In genomic region chr10:61142987-61143386, GRCh38 we compare ENCODE assay signal across 14 cellular contexts.
DNase-seq lines count a peak whose midpoint lies in the region; ATAC-seq and TF ChIP-seq lines count a peak whose summit lies in the region.
"Had no signal": no experiment of that assay in that cellular context is flagged by ENCODE, and none has a peak within 500 bp of the region (broad histone marks: within the 10 kb centered on the region; RNA-seq: fewer than 3 reads in every experiment).

No MANE protein-coding gene starts in this region.

- RAD21 ChIA-PET in HCT116 (lab: Charles Lee; ENCODE audit: low non-redundant PET in 1 of 2, low total read pairs in 2 of 2, uncharacterized antibody in 2 of 2, unreplicated experiment in 2 of 2), result no interaction called here

- no peaks in the 10 kb centered on the region for H3K36me3 ChIP-seq in DND-41 (ENCODE audit: insufficient read depth, low read length)
- H3K36me3 ChIP-seq in HCT116 (ENCODE audit: control insufficient read depth in 1 of 2, insufficient read depth in 2 of 2, low read length in 2 of 2), result no peaks in the 10 kb centered on the region
- H3K36me3 ChIP-seq in GM23338 (ENCODE audit: insufficient read depth), result no peaks in the 10 kb centered on the region

- H3K9me3 ChIP-seq in DND-41 (ENCODE audit: insufficient read depth, low read length, severe bottlenecking) (no peaks in the 10 kb centered on the region), HCT116 (ENCODE audit: control insufficient read depth in 1 of 2, insufficient read depth in 1 of 2, low read depth in 1 of 2, low read length in 2 of 2) (no peaks in the 10 kb centered on the region)

- H3K9ac ChIP-seq in DND-41 (ENCODE audit: low read depth, low read length) (no peak overlapping the region), HCT116 (ENCODE audit: low read length) (no peak overlapping the region)

- no peak overlapping the region for H3K4me2 ChIP-seq in DND-41 (ENCODE audit: insufficient read depth, low read length)
- no peak overlapping the region for H3K4me2 ChIP-seq in HCT116 (ENCODE audit: low read length)
- H3K4me2 ChIP-seq in GM23338, result no peak overlapping the region

- TF ChIP-seq CTCF in DND-41 (IDR thresholded peaks at IDR 0.05; ENCODE audit: borderline replicate concordance, extremely low read depth, low read length, poor library complexity, severe bottlenecking) (peak; percentile 30), HCT116 (IDR thresholded peaks at IDR 0.05 in 2 of 3, conservative IDR thresholded peaks at IDR 0.05 in 1 of 3; ENCODE audit: borderline replicate concordance in 1 of 3, insufficient read depth in 1 of 3, low read depth in 2 of 3, low read length in 2 of 3) (peak; percentile 21 to 58 (median 34); a peak in 3 of 6 replicates), neural crest cell (conservative IDR thresholded peaks at IDR 0.05) (peak; percentile 25), GM23338 (conservative IDR thresholded peaks at IDR 0.05; ENCODE audit: low read depth in 2 of 2) (no peak)

- POLR2A ChIA-PET in HCT116 (lab: Charles Lee), result no interaction called here

- intact Hi-C loops in HCT116 (cut with micrococcal nuclease), result loop anchor here (5.0 to 10.0 kb wide), 4 partner anchors 139 to 692 kb away; no protein-coding TSS in a partner anchor

- no peaks in the 10 kb centered on the region for H3F3A ChIP-seq in GM23338 (replicated peaks; ENCODE audit: low read depth)

- H4K20me1 ChIP-seq in DND-41 (ENCODE audit: insufficient read depth, low read length), result no peaks in the 10 kb centered on the region
- H4K20me1 ChIP-seq in HCT116 (ENCODE audit: insufficient read depth), result no peaks in the 10 kb centered on the region
- no peaks in the 10 kb centered on the region for H4K20me1 ChIP-seq in GM23338 (replicated peaks; ENCODE audit: insufficient read depth)

- no peak for ATAC-seq in DND-41 (ENCODE audit: insufficient read depth, low read depth)
- ATAC-seq in HCT116, result peak; percentile 53; the same call in 1 of the 2 replicates
- ATAC-seq in GM23338, result no peak
- ATAC-seq in HG02678 (IDR thresholded peaks at IDR 0.05; ENCODE audit: unreplicated experiment), result no peak

- TF ChIP-seq POLR2A in HCT116 (IDR thresholded peaks at IDR 0.05; ENCODE audit: borderline replicate concordance, extremely low read depth, insufficient read depth, insufficient read length), result no peak

- H3K79me2 ChIP-seq in DND-41 (ENCODE audit: insufficient read depth, low read length), result no peaks in the 10 kb centered on the region
- H3K79me2 ChIP-seq in HCT116 (ENCODE audit: insufficient read depth, low read length), result no peaks in the 10 kb centered on the region
- no peaks in the 10 kb centered on the region for H3K79me2 ChIP-seq in GM23338 (replicated peaks; ENCODE audit: insufficient read depth)

- H3K36me3 Mint-ChIP-seq in neural crest cell (ENCODE audit: low read depth) (no peaks in the 10 kb centered on the region), GM23338 (ENCODE audit: low read depth) (peaks cover 4% of the 10 kb centered on the region; the same call in 2 of the 3 replicates)
- H3K36me3 Mint-ChIP-seq: IgD-negative memory B cell had no signal

- H3K27me3 ChIP-seq in DND-41 (ENCODE audit: insufficient read depth, low read length, poor library complexity) (no peaks in the 10 kb centered on the region), HCT116 (ENCODE audit: insufficient read depth, low read length) (no peaks in the 10 kb centered on the region), GM23338 (ENCODE audit: insufficient read depth) (no peaks in the 10 kb centered on the region)

- peak; percentile 32; the same call in 1 of the 2 replicates for TF ChIP-seq RAD21 in HCT116 (IDR thresholded peaks at IDR 0.05; ENCODE audit: low read depth)

- H3K4me3 ChIP-seq in DND-41 (ENCODE audit: low read depth in 1 of 2, low read length in 2 of 2) (no peak overlapping the region), HCT116 (replicated peaks in 1 of 2; ENCODE audit: low read depth in 1 of 2, low read length in 2 of 2) (no peak overlapping the region), GM23338 (no peak overlapping the region)

- H3K9me3 Mint-ChIP-seq in neural crest cell, result peaks cover 2% of the 10 kb centered on the region
- H3K9me3 Mint-ChIP-seq in GM23338, result peaks cover 9% of the 10 kb centered on the region; the same call in 2 of the 3 replicates
- H3K9me3 Mint-ChIP-seq: T-helper 2 cell treated with Interferon-gamma antibody and Interleukin-4, amounts not matched to agents 5 μg/mL and 100 μg/mL, for 36 hours had no signal

- H3K27me3 Mint-ChIP-seq in neural crest cell (ENCODE audit: low read depth) (peaks cover 3% of the 10 kb centered on the region), GM23338 (ENCODE audit: insufficient read depth, low read depth, poor library complexity) (no peaks in the 10 kb centered on the region)

- H3K27ac Mint-ChIP-seq in neural crest cell (ENCODE audit: unreplicated experiment) (no peak overlapping the region), GM23338 (no peak overlapping the region)
- H3K27ac Mint-ChIP-seq: IgD-negative memory B cell; T-helper 2 cell treated with Interferon-gamma antibody and Interleukin-4, amounts not matched to agents 5 μg/mL and 100 μg/mL, for 36 hours had no signal

- no peak overlapping the region for H2AFZ ChIP-seq in DND-41 (ENCODE audit: low read depth, low read length)
- no peak overlapping the region for H2AFZ ChIP-seq in HCT116 (ENCODE audit: low read depth, low read length, poor library complexity, severe bottlenecking)
- no peak overlapping the region for H2AFZ ChIP-seq in GM23338

- H3K4me1 ChIP-seq in DND-41 (ENCODE audit: insufficient read depth, low read length) (peaks cover 3% of the 10 kb centered on the region; the same call in 1 of the 2 replicates), HCT116 (ENCODE audit: control insufficient read depth in 1 of 2, insufficient read depth in 2 of 2, low read length in 2 of 2) (no peaks in the 10 kb centered on the region), GM23338 (ENCODE audit: insufficient read depth) (peaks cover 14% of the 10 kb centered on the region)

- H3K4me1 Mint-ChIP-seq in neural crest cell, result peaks cover 6% of the 10 kb centered on the region
- H3K4me1 Mint-ChIP-seq in GM23338, result peaks cover 14% of the 10 kb centered on the region

- H3K27ac ChIP-seq in DND-41 (ENCODE audit: low read length), result no peak overlapping the region
- no peak overlapping the region for H3K27ac ChIP-seq in HCT116 (ENCODE audit: low read depth, low read length)
- no peak overlapping the region for H3K27ac ChIP-seq in GM23338 (ENCODE audit: low read depth)

- no peaks in the 10 kb centered on the region for H3K9me2 ChIP-seq in HCT116 (ENCODE audit: insufficient read depth)
- H3K9me2 ChIP-seq in GM23338 (ENCODE audit: insufficient read depth), result no peaks in the 10 kb centered on the region

- CTCF ChIA-PET in HCT116 (lab: Charles Lee), result interaction anchor here (1.1 to 1.4 kb wide), 2 partner anchors 48 to 141 kb away, joined by 3 read pairs; no protein-coding TSS in a partner anchor

- H3K4me3 Mint-ChIP-seq in neural crest cell (no peak overlapping the region), GM23338 (no peak overlapping the region)
- H3K4me3 Mint-ChIP-seq: IgD-negative memory B cell; T-helper 2 cell treated with Interferon-gamma antibody and Interleukin-4, amounts not matched to agents 5 μg/mL and 100 μg/mL, for 36 hours had no signal

- DNase-seq in DND-41, result no peak
- no peak for DNase-seq in HCT116 (ENCODE audit: low read depth, low spot score)
- DNase-seq in OCI-M1 (lab: John Stamatoyannopoulos, UW), result peak; percentile 24
- DNase-seq in neural crest cell (ENCODE audit: low read depth, low spot score), result no peak
- no peak for DNase-seq in HK-2 (ENCODE audit: unreplicated experiment)
- no peak for DNase-seq in GM23338 (ENCODE audit: low spot score)
- DNase-seq: NCI-H1048, NCI-H146, NCI-H2227 treated with DMSO at 0.1 percent for 48 hours, NCI-H526 treated with DMSO at 0.1 percent for 48 hours, SHP77 treated with DMSO at 0.1 percent for 48 hours had no signal

- BruUV-seq in HCT116 (replicated peaks; lab: Mats Ljungman, UMichigan), result no TSS peak

TF ChIP-seq in HCT116, 20 proteins besides CTCF, POLR2A, EP300 and RAD21 (continues in another document):
- TF ChIP-seq ATF3 (IDR thresholded peaks at IDR 0.05) (no peak), ELF1 (IDR thresholded peaks at IDR 0.05; ENCODE audit: borderline replicate concordance, low read depth) (no peak), CBX3 (IDR thresholded peaks at IDR 0.05; ENCODE audit: low read depth) (no peak), SIN3A (IDR thresholded peaks at IDR 0.05; ENCODE audit: low read depth) (no peak)

TF ChIP-seq in GM23338, 12 proteins besides CTCF, POLR2A, EP300 and RAD21 (continues in another document):
- TF ChIP-seq POLR2AphosphoS5 (IDR thresholded peaks at IDR 0.05; ENCODE audit: low read depth) (no peak), REST (IDR thresholded peaks at IDR 0.05; ENCODE audit: unreplicated experiment) (no peak), EZH2phosphoT487 (IDR thresholded peaks at IDR 0.05; ENCODE audit: unreplicated experiment) (no peak), JUNB (IDR thresholded peaks at IDR 0.05; ENCODE audit: unreplicated experiment) (no peak), CREB1 (CRISPR knock-in tag; IDR thresholded peaks at IDR 0.05; ENCODE audit: low read depth) (no peak), ZNF114 (CRISPR knock-in tag; IDR thresholded peaks at IDR 0.05) (no peak), STAT1 (IDR thresholded peaks at IDR 0.05; ENCODE audit: unreplicated experiment) (no peak), EZH2 (IDR thresholded peaks at IDR 0.05; ENCODE audit: low read depth, unreplicated experiment) (no peak)

Comparison
In these comparisons a context has a peak if more than half of its experiments do, and no peak if none do; other contexts are left out.
1. CTCF ChIP-seq: peak in DND-41 (single experiment), HCT116 (3 of 3) and neural crest cell (single experiment); none in GM23338 (0 of 2).